ENCODE assay signal across 8 cellular contexts in genomic region chr1:94542088-94542671, GRCh38. TPM values are rescaled to one million over a fixed set of nuclear protein-coding genes. Genes with fewer than 3 reads are reported as not detected.
A peak's percentile ranks its signal among the peaks of the same experiment; 100 is the strongest.
DNase-seq lines count a peak whose midpoint lies in the region; ATAC-seq and TF ChIP-seq lines count a peak whose summit lies in the region.

No MANE protein-coding gene starts in this region.

- peak overlapping the region; percentile 97 for H3K4me2 ChIP-seq in fibroblast of lung (ENCODE audit: extremely low read depth, insufficient read depth, low read length)

- no peaks in the 10 kb centered on the region for H3K36me3 ChIP-seq in CD8-positive, alpha-beta memory T cell (ENCODE audit: insufficient read depth, low read length)
- H3K36me3 ChIP-seq in fibroblast of lung (ENCODE audit: control insufficient read depth, insufficient read depth, low read length) = peaks cover 9% of the 10 kb centered on the region

- no peaks in the 10 kb centered on the region for H3K27me3 ChIP-seq in CD8-positive, alpha-beta memory T cell (ENCODE audit: insufficient read depth, low read length, poor library complexity, severe bottlenecking)
- no peaks in the 10 kb centered on the region for H3K27me3 ChIP-seq in fibroblast of lung (ENCODE audit: control insufficient read depth, insufficient read depth, low read length)

- no peak for DNase-seq in CD8-positive, alpha-beta memory T cell
- DNase-seq in fibroblast of lung (ENCODE audit: low read depth in 2 of 2) (peak; percentile 58 to 64), neural crest cell (ENCODE audit: low read depth, low spot score) (no peak), SIG-M5 (lab: John Stamatoyannopoulos, UW) (no peak)
- no peak for DNase-seq in stimulated activated naive CD4-positive, alpha-beta T cell (lab: John Stamatoyannopoulos, UW)

- ATAC-seq in GM21619 (IDR thresholded peaks at IDR 0.05; ENCODE audit: unreplicated experiment) (peak; percentile 22), SK-N-SH treated with all-trans-retinoic acid at 6 μM for 48 hours (peak; percentile 32), GM21367 (IDR thresholded peaks at IDR 0.05; ENCODE audit: unreplicated experiment) (no peak)

- TF ChIP-seq CTCF in fibroblast of lung (conservative IDR thresholded peaks at IDR 0.05 in 1 of 2, IDR thresholded peaks at IDR 0.05 in 1 of 2; ENCODE audit: low read depth in 1 of 2, low read length in 2 of 2) = no peak
- no peak for TF ChIP-seq CTCF in neural crest cell (conservative IDR thresholded peaks at IDR 0.05)

- peak overlapping the region; percentile 90 for H3K9ac ChIP-seq in fibroblast of lung (ENCODE audit: insufficient read depth, low read length)

- no peak overlapping the region for H3K27ac Mint-ChIP-seq in CD8-positive, alpha-beta memory T cell
- peak overlapping the region; percentile 79 for H3K27ac Mint-ChIP-seq in neural crest cell (ENCODE audit: unreplicated experiment)

- POLR2A ChIA-PET in CD8-positive, alpha-beta memory T cell (lab: Charles Lee) = no interaction called here

- H3K4me3 ChIP-seq in CD8-positive, alpha-beta memory T cell (ENCODE audit: low read length) = no peak overlapping the region
- peak overlapping the region; percentile 69 to 84 (median 77) for H3K4me3 ChIP-seq in fibroblast of lung (replicated peaks in 1 of 4; ENCODE audit: control extremely low read depth in 1 of 4, insufficient read depth in 1 of 4, low read depth in 3 of 4, low read length in 4 of 4)

- H3K79me2 ChIP-seq in fibroblast of lung (ENCODE audit: control insufficient read depth, insufficient read depth, low read length) = peaks cover 48% of the 10 kb centered on the region

- H3K9me3 ChIP-seq in CD8-positive, alpha-beta memory T cell (ENCODE audit: low read length) = no peaks in the 10 kb centered on the region
- no peaks in the 10 kb centered on the region for H3K9me3 ChIP-seq in fibroblast of lung (ENCODE audit: control insufficient read depth, insufficient read depth, low read depth, low read length)

- H2AFZ ChIP-seq in fibroblast of lung (ENCODE audit: low read length) = no peak overlapping the region

- H3K4me1 Mint-ChIP-seq in CD8-positive, alpha-beta memory T cell = peaks cover 13 to 18% (median 17%) of the 10 kb centered on the region in 3 donors
- H3K4me1 Mint-ChIP-seq in neural crest cell = peaks cover 40% of the 10 kb centered on the region

- peak overlapping the region; percentile 61 to 86 (median 73) for H3K4me3 Mint-ChIP-seq in CD8-positive, alpha-beta memory T cell
- H3K4me3 Mint-ChIP-seq in neural crest cell = peak overlapping the region; percentile 93

- no peaks in the 10 kb centered on the region for H4K20me1 ChIP-seq in fibroblast of lung (ENCODE audit: control insufficient read depth, extremely low read depth, insufficient read depth, low read length)

- H3K27ac ChIP-seq in CD8-positive, alpha-beta memory T cell (ENCODE audit: low read depth, low read length) = no peak overlapping the region
- peak overlapping the region; percentile 96 for H3K27ac ChIP-seq in fibroblast of lung (ENCODE audit: insufficient read depth, low read length)

- no peaks in the 10 kb centered on the region for H3K36me3 Mint-ChIP-seq in CD8-positive, alpha-beta memory T cell
- H3K36me3 Mint-ChIP-seq in neural crest cell (ENCODE audit: low read depth) = peaks cover 4% of the 10 kb centered on the region

- no peaks in the 10 kb centered on the region for H3K9me3 Mint-ChIP-seq in CD8-positive, alpha-beta memory T cell
- H3K9me3 Mint-ChIP-seq in neural crest cell = no peaks in the 10 kb centered on the region

- H3K4me1 ChIP-seq in CD8-positive, alpha-beta memory T cell (ENCODE audit: insufficient read depth, low read length) = no peaks in the 10 kb centered on the region
- H3K4me1 ChIP-seq in fibroblast of lung (ENCODE audit: control insufficient read depth, extremely low read depth, insufficient read depth, low read length) = peaks cover 19% of the 10 kb centered on the region

- peaks cover 35 to 78% of the 10 kb centered on the region in 2 donors for H3K27me3 Mint-ChIP-seq in CD8-positive, alpha-beta memory T cell
- peaks cover 49% of the 10 kb centered on the region for H3K27me3 Mint-ChIP-seq in neural crest cell (ENCODE audit: low read depth)

- CTCF ChIA-PET in CD8-positive, alpha-beta memory T cell (lab: Charles Lee) = no interaction called here

TF ChIP-seq in SK-N-SH treated with all-trans-retinoic acid at 6 μM for 48 hours, 23 proteins besides CTCF, POLR2A, EP300 and RAD21:
- TF ChIP-seq TCF4 (CRISPR knock-in tag; IDR thresholded peaks at IDR 0.05; ENCODE audit: borderline replicate concordance) = 0 out of 2 replicates have a peak, but pooled peaks have one; percentile 23
- TF ChIP-seq OSR1 (CRISPR knock-in tag; IDR thresholded peaks at IDR 0.05) = no peak
TF ChIP-seq in SK-N-SH treated with all-trans-retinoic acid at 6 μM for 48 hours: peak in this region for 1.

RNA-seq across cellular contexts. Expression of gene F3, which starts 0.6 kb away (rescaled TPM):
- total RNA-seq in CD8-positive, alpha-beta memory T cell = under 1 TPM; 0.11 to 0.16 TPM
- polyA plus RNA-seq in CD8-positive, alpha-beta memory T cell = not detected
- total RNA-seq in fibroblast of lung (50.8 and 234 TPM in 2 replicates), neural crest cell (4.4 and 4.6 TPM in 2 replicates)
- 269 and 400 TPM in 2 replicates for polyA plus RNA-seq in fibroblast of lung
- polyA plus RNA-seq in fibroblast of lung (2012) = 178 and 273 TPM in 2 replicates
- 417 and 423 TPM in 2 replicates for polyA minus RNA-seq in fibroblast of lung (ENCODE audit: low replicate concordance)

Comparison
In these comparisons a context has a peak if more than half of its experiments do, and no peak if none do; other contexts are left out.
1. DNase-seq: peak in fibroblast of lung (2 of 2); none in CD8-positive, alpha-beta memory T cell (0 of 5), neural crest cell (single experiment), SIG-M5 (single experiment) and stimulated activated naive CD4-positive, alpha-beta T cell (0 of 6).